1 cellular context compared by ENCODE assay signal in the genomic region with DNA sequence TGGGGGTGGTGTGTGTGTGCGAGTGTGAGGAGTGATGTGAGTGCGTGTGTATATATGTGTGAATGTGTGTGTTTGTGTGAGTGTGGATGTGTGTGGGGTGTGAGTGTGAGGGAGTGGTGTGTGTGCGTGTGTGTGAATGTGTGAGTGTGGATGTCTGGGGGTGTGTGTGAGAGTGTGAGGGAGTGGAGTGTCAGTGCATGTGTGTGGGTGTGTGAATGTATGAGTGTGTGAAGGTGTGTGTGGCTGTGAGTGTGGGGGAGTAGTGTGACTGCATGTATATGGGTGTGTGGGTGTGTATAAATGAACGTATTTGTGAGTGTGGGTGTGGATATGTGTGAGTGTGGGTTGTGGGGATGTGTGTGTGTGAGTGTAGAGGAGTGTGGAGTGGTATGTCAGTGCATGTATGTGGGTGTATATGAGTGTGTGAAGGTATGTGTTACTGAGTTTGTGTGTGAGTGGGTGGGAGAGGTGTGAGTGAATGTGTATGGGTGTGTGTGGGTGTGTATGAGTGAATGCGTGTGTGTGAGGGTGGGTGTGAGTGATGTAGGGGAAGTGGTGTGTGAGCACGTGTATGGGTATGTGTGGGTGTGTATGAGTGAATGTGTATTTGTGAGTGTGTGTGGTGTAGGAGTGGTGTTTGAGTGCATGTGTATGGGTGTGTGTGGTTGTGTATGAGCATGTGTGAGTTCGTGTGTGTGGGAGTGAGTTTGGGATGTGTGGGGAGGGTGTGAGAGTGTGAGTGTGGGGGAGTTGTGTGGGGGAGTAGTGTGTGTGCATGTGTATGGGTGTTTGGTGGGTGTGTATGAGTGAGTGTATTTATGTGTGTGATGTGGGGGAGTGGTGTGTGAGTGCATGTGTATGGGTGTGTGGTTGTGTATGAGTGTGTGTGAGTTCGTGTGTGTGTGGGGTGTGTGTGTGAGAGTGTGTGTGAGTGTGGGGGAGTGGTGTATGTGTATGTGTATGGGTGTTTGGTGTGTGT.
TF ChIP-seq lines count a peak whose summit lies in the region.

No MANE protein-coding gene starts in this region.

TF ChIP-seq in HepG2, 621 proteins besides CTCF, POLR2A, EP300 and RAD21:
- 0 out of 2 replicates have a peak, but pooled peaks have one; percentile 46 for TF ChIP-seq NFIB (CRISPR knock-in tag; IDR thresholded peaks at IDR 0.05; ENCODE audit: borderline replicate concordance)
- TF ChIP-seq SAP130 (CRISPR knock-in tag; IDR thresholded peaks at IDR 0.05; ENCODE audit: low read depth), result no peak
- TF ChIP-seq, protein P1, sequence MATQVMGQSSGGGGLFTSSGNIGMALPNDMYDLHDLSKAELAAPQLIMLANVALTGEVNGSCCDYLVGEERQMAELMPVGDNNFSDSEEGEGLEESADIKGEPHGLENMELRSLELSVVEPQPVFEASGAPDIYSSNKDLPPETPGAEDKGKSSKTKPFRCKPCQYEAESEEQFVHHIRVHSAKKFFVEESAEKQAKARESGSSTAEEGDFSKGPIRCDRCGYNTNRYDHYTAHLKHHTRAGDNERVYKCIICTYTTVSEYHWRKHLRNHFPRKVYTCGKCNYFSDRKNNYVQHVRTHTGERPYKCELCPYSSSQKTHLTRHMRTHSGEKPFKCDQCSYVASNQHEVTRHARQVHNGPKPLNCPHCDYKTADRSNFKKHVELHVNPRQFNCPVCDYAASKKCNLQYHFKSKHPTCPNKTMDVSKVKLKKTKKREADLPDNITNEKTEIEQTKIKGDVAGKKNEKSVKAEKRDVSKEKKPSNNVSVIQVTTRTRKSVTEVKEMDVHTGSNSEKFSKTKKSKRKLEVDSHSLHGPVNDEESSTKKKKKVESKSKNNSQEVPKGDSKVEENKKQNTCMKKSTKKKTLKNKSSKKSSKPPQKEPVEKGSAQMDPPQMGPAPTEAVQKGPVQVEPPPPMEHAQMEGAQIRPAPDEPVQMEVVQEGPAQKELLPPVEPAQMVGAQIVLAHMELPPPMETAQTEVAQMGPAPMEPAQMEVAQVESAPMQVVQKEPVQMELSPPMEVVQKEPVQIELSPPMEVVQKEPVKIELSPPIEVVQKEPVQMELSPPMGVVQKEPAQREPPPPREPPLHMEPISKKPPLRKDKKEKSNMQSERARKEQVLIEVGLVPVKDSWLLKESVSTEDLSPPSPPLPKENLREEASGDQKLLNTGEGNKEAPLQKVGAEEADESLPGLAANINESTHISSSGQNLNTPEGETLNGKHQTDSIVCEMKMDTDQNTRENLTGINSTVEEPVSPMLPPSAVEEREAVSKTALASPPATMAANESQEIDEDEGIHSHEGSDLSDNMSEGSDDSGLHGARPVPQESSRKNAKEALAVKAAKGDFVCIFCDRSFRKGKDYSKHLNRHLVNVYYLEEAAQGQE (IDR thresholded peaks at IDR 0.05; ENCODE audit: borderline replicate concordance in 1 of 2, low read depth in 1 of 2, low read length in 2 of 2), result no peak
- TF ChIP-seq ZNF646 (CRISPR knock-in tag; IDR thresholded peaks at IDR 0.05), result peak; percentile 68
- peak; percentile 4; the same call in 1 of the 2 replicates for TF ChIP-seq FOXA1 (IDR thresholded peaks at IDR 0.05)
- TF ChIP-seq FOXA1 (CRISPR knock-in tag; IDR thresholded peaks at IDR 0.05), result no peak
- TF ChIP-seq ZHX2 (IDR thresholded peaks at IDR 0.05; ENCODE audit: low read depth), result no peak
- TF ChIP-seq ZHX2 (CRISPR knock-in tag; IDR thresholded peaks at IDR 0.05; ENCODE audit: borderline replicate concordance), result no peak
- peak; percentile 67 for TF ChIP-seq MNT (IDR thresholded peaks at IDR 0.05)
